ENCODE assay signal across 21 cellular contexts in the genomic region with DNA sequence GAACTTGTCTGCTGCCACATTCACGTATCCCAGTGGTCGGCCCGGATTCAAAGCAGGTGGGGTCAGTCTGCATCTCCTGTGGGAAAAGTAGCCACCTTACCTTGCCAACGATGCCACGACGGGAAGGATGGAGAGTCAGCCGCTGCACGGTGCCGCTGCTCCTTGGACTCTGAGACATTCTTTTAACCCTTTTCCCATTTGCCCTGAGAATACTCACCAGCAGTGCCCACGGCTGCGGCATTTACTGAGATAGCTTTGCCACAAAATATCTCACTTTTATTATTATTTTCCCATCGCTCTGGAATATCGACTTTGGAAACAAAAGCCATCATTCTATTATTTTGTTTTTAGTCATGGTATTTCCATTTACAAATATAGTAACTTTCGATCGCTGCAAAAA. TPM values are rescaled to one million over a fixed set of nuclear protein-coding genes. Genes with fewer than 3 reads are reported as not detected.
A peak's percentile ranks its signal among the peaks of the same experiment; 100 is the strongest.
DNase-seq lines count a peak whose midpoint lies in the region; ATAC-seq and TF ChIP-seq lines count a peak whose summit lies in the region.
"Had no signal": no experiment of that assay in that cellular context is flagged by ENCODE, and none has a peak within 500 bp of the region (broad histone marks: within the 10 kb centered on the region; RNA-seq: fewer than 3 reads in every experiment).

No MANE protein-coding gene starts in this region.

- CTCF ChIA-PET in activated CD8-positive, alpha-beta T cell treated with anti-CD3 and anti-CD28 coated beads, Interleukin-2, amount 10 ng/mL, durations not matched to agents 7 days and 5 days (lab: Charles Lee): interaction anchor here (0.7 kb wide), 1 partner anchor 28 kb away, joined by 3 read pairs; no protein-coding TSS in a partner anchor

- no peaks in the 10 kb centered on the region for H3K9me3 Mint-ChIP-seq in activated CD8-positive, alpha-beta T cell treated with anti-CD3 and anti-CD28 coated beads, Interleukin-2, amount 10 ng/mL, durations not matched to agents 7 days and 5 days (ENCODE audit: insufficient read depth)
- H3K9me3 Mint-ChIP-seq: CD4-positive, alpha-beta T cell; CD8-positive, alpha-beta T cell had no signal

- ATAC-seq in Right ventricle myocardium superior (ENCODE audit: poor library complexity): no peak
- ATAC-seq in left cardiac atrium: no peak
- no peak for ATAC-seq in right cardiac atrium
- no peak for ATAC-seq in activated CD8-positive, alpha-beta T cell treated with anti-CD3 and anti-CD28 coated beads, Interleukin-2, amount 10 ng/mL, durations not matched to agents 7 days and 5 days
- ATAC-seq: A549; CD8-positive, alpha-beta T cell had no signal

- H3K4me1 ChIP-seq in right cardiac atrium (ENCODE audit: control insufficient read depth, insufficient read depth, low read length) (no peaks in the 10 kb centered on the region), osteoblast (ENCODE audit: insufficient read depth, low read length) (no peaks in the 10 kb centered on the region), spleen (peaks cover 0 to 3% (median 0%) of the 10 kb centered on the region in 6 donors)
- H3K4me1 ChIP-seq: A549, Caco-2 had no signal

- no peaks in the 10 kb centered on the region for H3K27me3 ChIP-seq in right cardiac atrium (ENCODE audit: control insufficient read depth, insufficient read depth)
- no peaks in the 10 kb centered on the region for H3K27me3 ChIP-seq in osteoblast (ENCODE audit: insufficient read depth, low read length)
- peaks cover 0 to 41% (median 2%) of the 10 kb centered on the region in 7 donors for H3K27me3 ChIP-seq in spleen (replicated peaks in 1 of 7)

- H3K4me3 ChIP-seq in right cardiac atrium (ENCODE audit: low read length) (no peak overlapping the region), osteoblast (ENCODE audit: insufficient read depth, low read length) (no peak overlapping the region), spleen (no peak overlapping the region)
- H3K4me3 ChIP-seq: A549; BLaER1 treated with 17β-estradiol and CSF1 and Interleukin-3, amounts not matched to agents 10 nM and 100 nM had no signal

- no peaks in the 10 kb centered on the region for H3K79me2 ChIP-seq in osteoblast (ENCODE audit: insufficient read depth, low read length)

- POLR2A ChIA-PET in activated CD8-positive, alpha-beta T cell treated with anti-CD3 and anti-CD28 coated beads, Interleukin-2, amount 10 ng/mL, durations not matched to agents 7 days and 5 days (lab: Charles Lee): no interaction called here

- intact Hi-C loops in Right ventricle myocardium superior (cut with DNase I) (no loop called here), left cardiac atrium (cut with DNase I) (no loop called here), right cardiac atrium (cut with DNase I) (no loop called here), cardiac septum (cut with DNase I) (no loop called here), spleen (cut with DNase I; ENCODE audit: low total_unique reads) (no loop called here)

- no peak overlapping the region for H3K27ac Mint-ChIP-seq in activated CD8-positive, alpha-beta T cell treated with anti-CD3 and anti-CD28 coated beads, Interleukin-2, amount 10 ng/mL, durations not matched to agents 7 days and 5 days
- H3K27ac Mint-ChIP-seq: B cell; CD4-positive, alpha-beta T cell; CD8-positive, alpha-beta T cell had no signal

- no peaks in the 10 kb centered on the region for H3K27me3 Mint-ChIP-seq in activated CD8-positive, alpha-beta T cell treated with anti-CD3 and anti-CD28 coated beads, Interleukin-2, amount 10 ng/mL, durations not matched to agents 7 days and 5 days (ENCODE audit: low read depth)
- H3K27me3 Mint-ChIP-seq: B cell; CD4-positive, alpha-beta T cell had no signal

- TF ChIP-seq CTCF in osteoblast (IDR thresholded peaks at IDR 0.05; ENCODE audit: extremely low read depth, low read depth, low read length): no peak
- TF ChIP-seq CTCF in spleen (IDR thresholded peaks at IDR 0.05 in 8 of 11, conservative IDR thresholded peaks at IDR 0.05 in 3 of 11): no peak

- no peak for TF ChIP-seq POLR2A in spleen (IDR thresholded peaks at IDR 0.05)

- H3K9me3 ChIP-seq in right cardiac atrium (ENCODE audit: control insufficient read depth, low read length) (no peaks in the 10 kb centered on the region), osteoblast (ENCODE audit: low read depth, low read length) (no peaks in the 10 kb centered on the region), spleen (peaks cover 0 to 18% (median 3%) of the 10 kb centered on the region in 8 donors)
- H3K9me3 ChIP-seq: A549, Caco-2 had no signal

- 87% methylated on average over 15 of the region's 15 CpGs for WGBS in right cardiac atrium
- WGBS in spleen, 5 donors: 82 to 92% (median 87%) methylated on average over 15 of the region's 15 CpGs

- H4K20me1 ChIP-seq in osteoblast (ENCODE audit: insufficient read depth, low read length): no peaks in the 10 kb centered on the region

- no peak overlapping the region for H2AFZ ChIP-seq in osteoblast (ENCODE audit: low read length)

- no peaks in the 10 kb centered on the region for H3K36me3 Mint-ChIP-seq in activated CD8-positive, alpha-beta T cell treated with anti-CD3 and anti-CD28 coated beads, Interleukin-2, amount 10 ng/mL, durations not matched to agents 7 days and 5 days (ENCODE audit: low read depth)
- H3K36me3 Mint-ChIP-seq: CD8-positive, alpha-beta T cell had no signal

- H3K27ac ChIP-seq in right cardiac atrium (ENCODE audit: low read length) (no peak overlapping the region), osteoblast (ENCODE audit: low read depth, low read length) (no peak overlapping the region), spleen (no peak overlapping the region)
- H3K27ac ChIP-seq: 22Rv1; A549; BLaER1 treated with 17β-estradiol and CSF1 and Interleukin-3, amounts not matched to agents 10 nM and 100 nM; C4-2B had no signal

- H3K4me3 Mint-ChIP-seq in activated CD8-positive, alpha-beta T cell treated with anti-CD3 and anti-CD28 coated beads, Interleukin-2, amount 10 ng/mL, durations not matched to agents 7 days and 5 days: no peak overlapping the region
- H3K4me3 Mint-ChIP-seq: B cell; CD4-positive, alpha-beta T cell; CD8-positive, alpha-beta T cell had no signal

- DNase-seq in Right ventricle myocardium superior (peak; percentile 24), left cardiac atrium (no peak), right cardiac atrium (peak in 2 of 3 donors; percentile 1 to 14), cardiac septum (ENCODE audit: low spot score) (no peak), osteoblast (ENCODE audit: insufficient read length, low spot score, missing footprints) (peak; percentile 57), spleen (peak; percentile 38), NCI-H1092 treated with DMSO at 0.1 percent for 48 hours (lab: John Stamatoyannopoulos, UW) (no peak)
- DNase-seq in activated CD8-positive, alpha-beta T cell treated with anti-CD3 and anti-CD28 coated beads, Interleukin-2, amount 10 ng/mL, durations not matched to agents 7 days and 5 days: no peak
- DNase-seq: AML-193; Caco-2; Calu3; CD4-positive, alpha-beta T cell; CD8-positive, alpha-beta T cell; DMS79 treated with DMSO at 0.1 percent for 48 hours; GF-D8 had no signal

- no peak overlapping the region for H3K4me2 ChIP-seq in osteoblast (ENCODE audit: insufficient read depth, low read length)
- H3K4me2 ChIP-seq: A549; BLaER1 treated with 17β-estradiol and CSF1 and Interleukin-3, amounts not matched to agents 10 nM and 100 nM had no signal

- H3K36me3 ChIP-seq in osteoblast (ENCODE audit: insufficient read depth, low read length) (no peaks in the 10 kb centered on the region), spleen (no peaks in the 10 kb centered on the region)
- H3K36me3 ChIP-seq: BLaER1 treated with 17β-estradiol and CSF1 and Interleukin-3, amounts not matched to agents 10 nM and 100 nM had no signal

- H3K4me1 Mint-ChIP-seq in activated CD8-positive, alpha-beta T cell treated with anti-CD3 and anti-CD28 coated beads, Interleukin-2, amount 10 ng/mL, durations not matched to agents 7 days and 5 days (ENCODE audit: low read depth): no peaks in the 10 kb centered on the region
- H3K4me1 Mint-ChIP-seq: B cell had no signal

RNA-seq across cellular contexts. Expression of gene TTC34, which starts 15.3 kb away (rescaled TPM):
- total RNA-seq in Right ventricle myocardium superior (0.56 TPM), left cardiac atrium (under 1 TPM; 0.52 to 0.53 TPM), right cardiac atrium (1 to 10 TPM in 2 of 4 donors, under 1 TPM in 2; 0.53 to 1.5 (median 0.94) TPM), cardiac septum (0.35 TPM), osteoblast (0.29 and 0.36 TPM in 2 replicates), spleen (1 to 10 TPM in 6 of 7 donors, under 1 TPM in 1; 0.64 to 2.8 (median 1.8) TPM)
- polyA plus RNA-seq in right cardiac atrium (0.27 TPM), spleen (under 1 TPM; 0.09 to 0.51 (median 0.13) TPM)
- under 1 TPM; 0.82 to 0.86 TPM for total RNA-seq in activated CD8-positive, alpha-beta T cell treated with anti-CD3 and anti-CD28 coated beads, Interleukin-2, amount 10 ng/mL, durations not matched to agents 7 days and 5 days
- total RNA-seq: A172 had no signal

Comparison
In these comparisons a context has a peak if more than half of its experiments do, and no peak if none do; other contexts are left out.
1. DNase-seq: peak in Right ventricle myocardium superior (single experiment), right cardiac atrium (2 of 3), osteoblast (single experiment) and spleen (single experiment); none in left cardiac atrium (single experiment), cardiac septum (single experiment), NCI-H1092 treated with DMSO at 0.1 percent for 48 hours (single experiment) and activated CD8-positive, alpha-beta T cell treated with anti-CD3 and anti-CD28 coated beads, Interleukin-2, amount 10 ng/mL, durations not matched to agents 7 days and 5 days (single experiment).